8 cellular contexts compared by ENCODE assay signal in the genomic region with DNA sequence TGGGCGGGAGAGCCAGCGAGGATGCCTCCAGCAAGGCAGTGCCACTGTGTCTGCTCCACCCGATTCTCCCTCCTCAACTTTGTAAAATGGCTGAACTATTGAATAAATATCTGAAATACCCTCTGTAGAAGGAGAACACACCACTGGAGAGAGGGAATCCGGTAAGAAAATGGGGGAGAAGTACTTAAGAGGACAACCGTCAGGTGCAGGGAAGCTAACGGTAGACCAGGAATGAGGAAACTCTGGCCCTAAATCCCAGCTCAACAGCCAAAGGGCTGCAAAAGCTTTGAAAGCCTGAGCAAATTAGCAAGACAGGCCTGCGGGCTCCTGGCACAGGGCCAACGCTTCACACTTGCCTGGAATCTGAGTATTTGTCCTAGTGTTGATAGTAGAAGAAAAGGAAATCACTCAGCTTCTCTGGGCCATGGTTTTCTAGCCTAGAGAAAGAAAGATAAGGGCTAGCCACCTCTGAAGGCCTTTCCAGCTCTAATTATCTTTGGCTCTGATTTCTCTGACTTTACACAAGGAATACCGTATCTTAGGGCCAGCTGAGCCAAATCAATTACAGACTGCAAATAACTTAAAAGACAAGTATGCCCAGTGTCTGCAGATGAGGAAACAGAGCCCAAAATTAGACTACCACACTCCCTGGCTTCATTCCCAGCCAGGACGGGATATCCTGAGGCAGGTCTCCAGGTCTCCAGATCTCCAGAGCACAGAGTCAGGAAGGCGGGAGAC.
A peak's percentile ranks its signal among the peaks of the same experiment; 100 is the strongest.
DNase-seq lines count a peak whose midpoint lies in the region; ATAC-seq and TF ChIP-seq lines count a peak whose summit lies in the region.

No MANE protein-coding gene starts in this region.

- DNase-seq in CD4-positive, CD25-positive, alpha-beta regulatory T cell: no peak
- DNase-seq in NCI-H146 (lab: John Stamatoyannopoulos, UW): peak; percentile 88
- peak; percentile 93 for DNase-seq in astrocyte of the hippocampus (ENCODE audit: low read depth, low spot score)
- peak; percentile 72 for DNase-seq in kidney glomerular epithelial cell (lab: John Stamatoyannopoulos, UW)
- peak; percentile 62 for DNase-seq in transverse colon
- DNase-seq in GM19238 (ENCODE audit: insufficient read length, low spot score): no peak
- no peak for DNase-seq in GM13977 (ENCODE audit: low spot score)
- no peak for DNase-seq in activated CD4-positive, alpha-beta T cell treated with anti-CD3 and anti-CD28 coated beads for 1 hour

- no peak overlapping the region for H3K4me3 Mint-ChIP-seq in CD4-positive, CD25-positive, alpha-beta regulatory T cell

- peaks cover 41 to 95% (median 85%) of the 10 kb centered on the region in 4 donors for H3K4me1 Mint-ChIP-seq in CD4-positive, CD25-positive, alpha-beta regulatory T cell

- H3K9me3 ChIP-seq in CD4-positive, CD25-positive, alpha-beta regulatory T cell (ENCODE audit: control insufficient read depth in 2 of 2, low read length in 2 of 2): no peaks in the 10 kb centered on the region
- no peaks in the 10 kb centered on the region for H3K9me3 ChIP-seq in transverse colon

- peaks cover 17% of the 10 kb centered on the region for H3K36me3 ChIP-seq in CD4-positive, CD25-positive, alpha-beta regulatory T cell (ENCODE audit: control insufficient read depth, insufficient read depth, low read length)
- no peaks in the 10 kb centered on the region for H3K36me3 ChIP-seq in transverse colon

- intact Hi-C loops in transverse colon (cut with DNase I; ENCODE audit: low total_unique reads): no loop called here

- no peaks in the 10 kb centered on the region for H3K27me3 ChIP-seq in CD4-positive, CD25-positive, alpha-beta regulatory T cell (ENCODE audit: control insufficient read depth, insufficient read depth, low read length)
- H3K27me3 ChIP-seq in transverse colon: no peaks in the 10 kb centered on the region

- H3K27ac Mint-ChIP-seq in CD4-positive, CD25-positive, alpha-beta regulatory T cell: peak overlapping the region in 2 of 3 donors; percentile 16 to 92

- H3K27ac ChIP-seq in CD4-positive, CD25-positive, alpha-beta regulatory T cell (ENCODE audit: insufficient read depth, low read length, poor library complexity, severe bottlenecking): no peak overlapping the region
- peak overlapping the region; percentile 68 to 80 (median 77) for H3K27ac ChIP-seq in transverse colon

- TF ChIP-seq EP300 in transverse colon (IDR thresholded peaks at IDR 0.05; ENCODE audit: low read depth): no peak

- H3K27me3 Mint-ChIP-seq in CD4-positive, CD25-positive, alpha-beta regulatory T cell: no peaks in the 10 kb centered on the region

- no peak for TF ChIP-seq POLR2A in transverse colon (IDR thresholded peaks at IDR 0.05)

- H3K4me1 ChIP-seq in CD4-positive, CD25-positive, alpha-beta regulatory T cell (ENCODE audit: control insufficient read depth, insufficient read depth, low read length, poor library complexity, severe bottlenecking): peaks cover 59% of the 10 kb centered on the region
- H3K4me1 ChIP-seq in transverse colon: peaks cover 48 to 93% (median 62%) of the 10 kb centered on the region in 4 donors

- TF ChIP-seq CTCF in transverse colon (IDR thresholded peaks at IDR 0.05) (no peak), GM13977 (IDR thresholded peaks at IDR 0.05; ENCODE audit: extremely low read depth, insufficient read depth, missing control alignments) (no peak)

- H3K4me3 ChIP-seq in CD4-positive, CD25-positive, alpha-beta regulatory T cell (ENCODE audit: low read depth, low read length): no peak overlapping the region
- no peak overlapping the region for H3K4me3 ChIP-seq in transverse colon

- ATAC-seq in CD4-positive, CD25-positive, alpha-beta regulatory T cell (ENCODE audit: low read depth in 2 of 2): no peak

- in situ Hi-C loops in transverse colon (cut with MboI; ENCODE audit: low pct_ligation_motif_present in 1 of 4, low pct_unique_long_range_greater_than_20kb in 1 of 4, low sequenced_read_pairs in 3 of 4) (no loop called here), GM13977 (cut with MboI; ENCODE audit: low pct_unique_long_range_greater_than_20kb, low sequenced_read_pairs, unreplicated experiment) (no loop called here)

- WGBS in transverse colon (ENCODE audit: low coverage in 1 of 2), 2 donors: 50 to 63% methylated on average over 4 to 11 of the region's 11 CpGs

- peaks cover 30% of the 10 kb centered on the region for H3K36me3 Mint-ChIP-seq in CD4-positive, CD25-positive, alpha-beta regulatory T cell

- H3K9me3 Mint-ChIP-seq in CD4-positive, CD25-positive, alpha-beta regulatory T cell: no peaks in the 10 kb centered on the region

Comparison
In these comparisons a context has a peak if more than half of its experiments do, and no peak if none do; other contexts are left out.
1. DNase-seq: peak in NCI-H146 (single experiment), astrocyte of the hippocampus (single experiment), kidney glomerular epithelial cell (single experiment) and transverse colon (single experiment); none in CD4-positive, CD25-positive, alpha-beta regulatory T cell (0 of 3), GM19238 (single experiment), GM13977 (single experiment) and activated CD4-positive, alpha-beta T cell treated with anti-CD3 and anti-CD28 coated beads for 1 hour (single experiment).